1 cellular context compared by ENCODE assay signal in the genomic region with DNA sequence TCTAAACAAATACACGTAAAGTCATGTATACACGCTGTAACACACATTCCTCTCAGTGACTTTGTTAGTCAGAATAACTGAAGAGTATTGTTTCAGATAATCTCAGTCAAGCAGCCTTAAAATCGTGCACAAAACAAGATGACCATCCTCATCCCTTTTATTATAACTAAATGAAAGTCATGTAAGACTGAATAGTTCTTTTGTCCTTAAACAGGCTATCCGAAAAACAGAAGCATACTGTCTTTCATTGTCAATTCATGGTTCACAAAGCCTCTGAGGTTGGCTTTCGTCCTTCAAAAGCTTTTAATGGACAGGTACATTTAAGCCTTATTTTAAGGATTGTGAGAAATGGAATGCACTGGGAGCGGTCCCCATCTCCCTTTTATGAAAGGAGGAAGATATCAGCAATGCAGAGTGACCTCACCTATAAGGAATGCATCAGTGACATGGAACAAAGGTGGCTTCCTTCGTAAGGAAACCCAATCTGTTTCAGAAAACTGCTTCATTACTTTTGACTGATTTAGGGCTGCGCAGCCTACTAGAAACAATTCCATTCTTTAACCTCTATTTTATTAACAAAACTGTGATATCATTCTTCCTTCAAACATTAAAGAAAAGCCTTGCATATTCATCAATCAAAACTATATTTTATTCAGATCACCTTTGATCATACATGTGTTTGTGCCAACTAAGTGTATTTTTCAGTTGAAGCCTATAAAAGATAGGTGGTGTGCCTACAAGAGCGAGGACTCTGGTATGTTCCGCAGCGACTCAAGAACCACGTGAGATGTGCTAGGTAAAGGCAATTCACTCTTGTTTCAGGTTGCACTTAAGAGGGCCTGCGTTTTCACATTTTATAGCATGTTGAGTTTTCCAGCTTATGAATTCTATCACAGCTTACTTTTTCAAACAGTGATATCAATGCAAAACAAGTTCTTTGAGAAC.
TF ChIP-seq lines count a peak whose summit lies in the region.

No MANE protein-coding gene starts in this region.

TF ChIP-seq in K562, 482 proteins besides CTCF, POLR2A, EP300 and RAD21:
- TF ChIP-seq ZNF197 (CRISPR knock-in tag; IDR thresholded peaks at IDR 0.05; ENCODE audit: low read depth) (no peak), MAFG (tag; conservative IDR thresholded peaks at IDR 0.05) (no peak), FOXA1 (IDR thresholded peaks at IDR 0.05; ENCODE audit: borderline replicate concordance) (no peak), EZH2 (IDR thresholded peaks at IDR 0.05; ENCODE audit: borderline replicate concordance, low read depth, low read length) (no peak), MED1 (CRISPR knock-in tag; IDR thresholded peaks at IDR 0.05; ENCODE audit: borderline replicate concordance) (no peak), POLR2B (IDR thresholded peaks at IDR 0.05; ENCODE audit: low read depth, partially characterized antibody) (no peak), JUNB (CRISPR knock-in tag; conservative IDR thresholded peaks at IDR 0.05) (no peak), TEAD1 (CRISPR knock-in tag; IDR thresholded peaks at IDR 0.05) (no peak), GABPB2 (CRISPR knock-in tag; conservative IDR thresholded peaks at IDR 0.05) (no peak)
- TF ChIP-seq, protein P1, sequence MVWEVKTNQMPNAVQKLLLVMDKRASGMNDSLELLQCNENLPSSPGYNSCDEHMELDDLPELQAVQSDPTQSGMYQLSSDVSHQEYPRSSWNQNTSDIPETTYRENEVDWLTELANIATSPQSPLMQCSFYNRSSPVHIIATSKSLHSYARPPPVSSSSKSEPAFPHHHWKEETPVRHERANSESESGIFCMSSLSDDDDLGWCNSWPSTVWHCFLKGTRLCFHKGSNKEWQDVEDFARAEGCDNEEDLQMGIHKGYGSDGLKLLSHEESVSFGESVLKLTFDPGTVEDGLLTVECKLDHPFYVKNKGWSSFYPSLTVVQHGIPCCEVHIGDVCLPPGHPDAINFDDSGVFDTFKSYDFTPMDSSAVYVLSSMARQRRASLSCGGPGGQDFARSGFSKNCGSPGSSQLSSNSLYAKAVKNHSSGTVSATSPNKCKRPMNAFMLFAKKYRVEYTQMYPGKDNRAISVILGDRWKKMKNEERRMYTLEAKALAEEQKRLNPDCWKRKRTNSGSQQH (CRISPR knock-in tag; IDR thresholded peaks at IDR 0.05): no peak
- TF ChIP-seq, protein P2, sequence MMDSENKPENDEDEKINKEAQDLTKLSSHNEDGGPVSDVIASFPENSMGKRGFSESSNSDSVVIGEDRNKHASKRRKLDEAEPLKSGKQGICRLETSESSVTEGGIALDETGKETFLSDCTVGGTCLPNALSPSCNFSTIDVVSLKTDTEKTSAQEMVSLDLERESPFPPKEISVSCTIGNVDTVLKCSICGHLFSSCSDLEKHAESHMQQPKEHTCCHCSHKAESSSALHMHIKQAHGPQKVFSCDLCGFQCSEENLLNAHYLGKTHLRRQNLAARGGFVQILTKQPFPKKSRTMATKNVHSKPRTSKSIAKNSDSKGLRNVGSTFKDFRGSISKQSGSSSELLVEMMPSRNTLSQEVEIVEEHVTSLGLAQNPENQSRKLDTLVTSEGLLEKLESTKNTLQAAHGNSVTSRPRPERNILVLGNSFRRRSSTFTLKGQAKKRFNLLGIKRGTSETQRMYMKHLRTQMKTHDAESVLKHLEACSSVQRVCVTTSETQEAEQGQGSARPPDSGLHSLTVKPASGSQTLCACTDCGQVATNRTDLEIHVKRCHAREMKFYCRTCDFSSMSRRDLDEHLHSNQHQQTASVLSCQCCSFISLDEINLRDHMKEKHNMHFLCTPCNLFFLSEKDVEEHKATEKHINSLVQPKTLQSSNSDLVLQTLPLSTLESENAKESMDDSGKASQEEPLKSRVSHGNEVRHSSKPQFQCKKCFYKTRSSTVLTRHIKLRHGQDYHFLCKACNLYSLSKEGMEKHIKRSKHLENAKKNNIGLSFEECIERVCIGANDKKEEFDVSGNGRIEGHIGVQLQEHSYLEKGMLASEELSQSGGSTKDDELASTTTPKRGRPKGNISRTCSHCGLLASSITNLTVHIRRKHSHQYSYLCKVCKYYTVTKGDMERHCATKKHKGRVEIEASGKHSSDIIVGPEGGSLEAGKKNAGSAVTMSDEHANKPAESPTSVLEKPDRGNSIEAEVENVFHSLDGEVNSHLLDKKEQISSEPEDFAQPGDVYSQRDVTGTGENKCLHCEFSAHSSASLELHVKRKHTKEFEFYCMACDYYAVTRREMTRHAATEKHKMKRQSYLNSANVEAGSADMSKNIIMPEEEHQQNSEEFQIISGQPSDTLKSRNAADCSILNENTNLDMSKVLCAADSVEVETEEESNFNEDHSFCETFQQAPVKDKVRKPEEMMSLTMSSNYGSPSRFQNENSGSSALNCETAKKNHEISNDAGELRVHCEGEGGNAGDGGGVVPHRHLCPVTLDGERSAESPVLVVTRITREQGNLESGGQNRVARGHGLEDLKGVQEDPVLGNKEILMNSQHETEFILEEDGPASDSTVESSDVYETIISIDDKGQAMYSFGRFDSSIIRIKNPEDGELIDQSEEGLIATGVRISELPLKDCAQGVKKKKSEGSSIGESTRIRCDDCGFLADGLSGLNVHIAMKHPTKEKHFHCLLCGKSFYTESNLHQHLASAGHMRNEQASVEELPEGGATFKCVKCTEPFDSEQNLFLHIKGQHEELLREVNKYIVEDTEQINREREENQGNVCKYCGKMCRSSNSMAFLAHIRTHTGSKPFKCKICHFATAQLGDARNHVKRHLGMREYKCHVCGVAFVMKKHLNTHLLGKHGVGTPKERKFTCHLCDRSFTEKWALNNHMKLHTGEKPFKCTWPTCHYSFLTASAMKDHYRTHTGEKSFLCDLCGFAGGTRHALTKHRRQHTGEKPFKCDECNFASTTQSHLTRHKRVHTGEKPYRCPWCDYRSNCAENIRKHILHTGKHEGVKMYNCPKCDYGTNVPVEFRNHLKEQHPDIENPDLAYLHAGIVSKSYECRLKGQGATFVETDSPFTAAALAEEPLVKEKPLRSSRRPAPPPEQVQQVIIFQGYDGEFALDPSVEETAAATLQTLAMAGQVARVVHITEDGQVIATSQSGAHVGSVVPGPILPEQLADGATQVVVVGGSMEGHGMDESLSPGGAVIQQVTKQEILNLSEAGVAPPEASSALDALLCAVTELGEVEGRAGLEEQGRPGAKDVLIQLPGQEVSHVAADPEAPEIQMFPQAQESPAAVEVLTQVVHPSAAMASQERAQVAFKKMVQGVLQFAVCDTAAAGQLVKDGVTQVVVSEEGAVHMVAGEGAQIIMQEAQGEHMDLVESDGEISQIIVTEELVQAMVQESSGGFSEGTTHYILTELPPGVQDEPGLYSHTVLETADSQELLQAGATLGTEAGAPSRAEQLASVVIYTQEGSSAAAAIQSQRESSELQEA (IDR thresholded peaks at IDR 0.05; ENCODE audit: low read depth): no peak
